ENCODE assay signal across 1 cellular context in genomic region chr19:2061093-2061935, GRCh38.
A peak's percentile ranks its signal among the peaks of the same experiment; 100 is the strongest.
TF ChIP-seq lines count a peak whose summit lies in the region.

No MANE protein-coding gene starts in this region.

TF ChIP-seq in HepG2, 621 proteins besides CTCF, POLR2A, EP300 and RAD21 (continues in another document):
- TF ChIP-seq ZBTB8A (CRISPR knock-in tag; IDR thresholded peaks at IDR 0.05; ENCODE audit: borderline replicate concordance, low read depth) (no peak), CREB3 (CRISPR knock-in tag; IDR thresholded peaks at IDR 0.05) (peak; percentile 55; the same call in 1 of the 2 replicates), PCBP2 (optimal IDR thresholded peaks at IDR 0.05; ENCODE audit: low read depth, low read length, poor library complexity, severe bottlenecking) (no peak), SIX4 (CRISPR knock-in tag; IDR thresholded peaks at IDR 0.05) (no peak), MED13 (CRISPR knock-in tag; IDR thresholded peaks at IDR 0.05) (peak; percentile 32; the same call in 1 of the 2 replicates), REL (CRISPR knock-in tag; conservative IDR thresholded peaks at IDR 0.05) (0 out of 2 replicates have a peak, but pooled peaks have one; percentile 53), TEAD3 (CRISPR knock-in tag; optimal IDR thresholded peaks at IDR 0.05; ENCODE audit: borderline replicate concordance) (peak; percentile 9), POLR2AphosphoS2 (IDR thresholded peaks at IDR 0.05; ENCODE audit: low read depth, low read length) (0 out of 2 replicates have a peak, but pooled peaks have one; percentile 60), SMC3 (IDR thresholded peaks at IDR 0.05; ENCODE audit: low read length) (no peak), ZMYM2 (CRISPR knock-in tag; IDR thresholded peaks at IDR 0.05) (no peak), SOX13 (IDR thresholded peaks at IDR 0.05) (no peak; the same call in 1 of the 2 replicates), SOX13 (CRISPR knock-in tag; conservative IDR thresholded peaks at IDR 0.05 in 1 of 2, IDR thresholded peaks at IDR 0.05 in 1 of 2) (peak in 1 of 2 experiments; percentile 7; a peak in 1 of 4 replicates), ZGPAT (CRISPR knock-in tag; IDR thresholded peaks at IDR 0.05) (peak; percentile 33), ZBTB39 (CRISPR knock-in tag; IDR thresholded peaks at IDR 0.05) (0 out of 2 replicates have a peak, but pooled peaks have one; percentile 79), HNF4A (CRISPR knock-in tag; IDR thresholded peaks at IDR 0.05) (peak; percentile 55), GMEB1 (CRISPR knock-in tag; IDR thresholded peaks at IDR 0.05; ENCODE audit: borderline replicate concordance) (no peak; the same call in 1 of the 2 replicates), ZNF281 (CRISPR knock-in tag; IDR thresholded peaks at IDR 0.05; ENCODE audit: borderline replicate concordance) (0 out of 2 replicates have a peak, but pooled peaks have one; percentile 20), ZFP91 (CRISPR knock-in tag; IDR thresholded peaks at IDR 0.05; ENCODE audit: borderline replicate concordance) (peak; percentile 100), ZNF503 (CRISPR knock-in tag; IDR thresholded peaks at IDR 0.05) (peak; percentile 47; the same call in 1 of the 2 replicates), HOXA3 (CRISPR knock-in tag; IDR thresholded peaks at IDR 0.05) (peak; percentile 41), SOX6 (IDR thresholded peaks at IDR 0.05) (no peak), SOX6 (CRISPR knock-in tag; IDR thresholded peaks at IDR 0.05) (peak; percentile 44), KLF12 (CRISPR knock-in tag; IDR thresholded peaks at IDR 0.05; ENCODE audit: borderline replicate concordance) (peak; percentile 62; the same call in 1 of the 2 replicates), HMGXB3 (CRISPR knock-in tag; IDR thresholded peaks at IDR 0.05; ENCODE audit: borderline replicate concordance) (peak; percentile 47; the same call in 1 of the 2 replicates), ZNF20 (CRISPR knock-in tag; IDR thresholded peaks at IDR 0.05) (peak; percentile 76), E2F1 (CRISPR knock-in tag; IDR thresholded peaks at IDR 0.05) (peak; percentile 55; the same call in 1 of the 2 replicates), SALL1 (CRISPR knock-in tag; IDR thresholded peaks at IDR 0.05) (no peak; the same call in 1 of the 2 replicates), ZNF558 (CRISPR knock-in tag; IDR thresholded peaks at IDR 0.05; ENCODE audit: borderline replicate concordance) (no peak), JUN (CRISPR knock-in tag; IDR thresholded peaks at IDR 0.05) (0 out of 2 replicates have a peak, but pooled peaks have one; percentile 34), CCAR2 (optimal IDR thresholded peaks at IDR 0.05; ENCODE audit: low read depth, low read length) (no peak), MNT (IDR thresholded peaks at IDR 0.05) (peak; percentile 37; the same call in 1 of the 2 replicates), ZNF614 (CRISPR knock-in tag; IDR thresholded peaks at IDR 0.05; ENCODE audit: borderline replicate concordance) (no peak), HOXA9 (CRISPR knock-in tag; IDR thresholded peaks at IDR 0.05; ENCODE audit: borderline replicate concordance) (no peak), ARNTL (CRISPR knock-in tag; IDR thresholded peaks at IDR 0.05) (peak; percentile 57; the same call in 1 of the 2 replicates), TP53 (CRISPR knock-in tag; conservative IDR thresholded peaks at IDR 0.05) (no peak), ZNF547 (CRISPR knock-in tag; IDR thresholded peaks at IDR 0.05) (peak; percentile 60; the same call in 1 of the 2 replicates), ZNF772 (CRISPR knock-in tag; IDR thresholded peaks at IDR 0.05) (no peak; the same call in 1 of the 2 replicates), ZNF121 (CRISPR knock-in tag; IDR thresholded peaks at IDR 0.05) (no peak), JUNB (CRISPR knock-in tag; IDR thresholded peaks at IDR 0.05; ENCODE audit: borderline replicate concordance) (no peak)
